In the genomic region with DNA sequence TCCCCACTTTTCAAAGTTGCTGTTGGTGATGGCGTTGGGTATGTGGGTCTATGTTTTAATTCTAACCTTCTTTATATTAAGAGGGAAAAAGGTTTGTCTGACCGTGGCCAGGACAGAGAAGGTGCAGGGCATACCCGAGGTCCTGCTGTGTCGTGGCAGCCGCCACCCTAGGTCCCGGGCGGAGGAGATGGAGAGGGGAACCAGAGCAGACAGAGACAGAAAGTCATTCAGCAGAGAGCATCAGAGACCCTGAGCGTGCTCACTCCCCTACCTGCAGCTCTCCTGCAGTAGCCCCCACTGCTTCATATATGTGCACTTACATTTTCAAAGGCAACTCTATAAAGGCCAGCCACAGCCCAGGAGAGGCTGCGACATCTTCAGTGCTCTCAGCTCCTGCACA, we compare ENCODE assay signal across 26 cellular contexts.
"Had no signal": no experiment of that assay in that cellular context is flagged by ENCODE, and none has a peak within 500 bp of the region (broad histone marks: within the 10 kb centered on the region; RNA-seq: fewer than 3 reads in every experiment).

No MANE protein-coding gene starts in this region.

- H3K27ac ChIP-seq: brain microvascular endothelial cell, esophagus muscularis mucosa, foreskin keratinocyte, gastrocnemius medialis had no signal

- H3K4me3 ChIP-seq: esophagus muscularis mucosa, gastrocnemius medialis had no signal

- H3K36me3 ChIP-seq: brain microvascular endothelial cell, esophagus muscularis mucosa, gastrocnemius medialis had no signal

- H3K27me3 ChIP-seq: esophagus muscularis mucosa, gastrocnemius medialis had no signal

- H3K9me3 ChIP-seq: gastrocnemius medialis had no signal

- H3K4me1 ChIP-seq: esophagus muscularis mucosa, foreskin keratinocyte, gastrocnemius medialis had no signal

- DNase-seq: activated CD4-positive, alpha-beta memory T cell treated with anti-CD3 and anti-CD28 coated beads for 36 hours; activated CD4-positive, alpha-beta T cell treated with anti-CD3 and anti-CD28 coated beads for 36 hours; activated CD4-positive, alpha-beta T cell treated with anti-CD3 and anti-CD28 coated beads, Interleukin-2, amount 10 ng/mL, durations not matched to agents 24 days and 14 days; activated CD4-positive, CD25-positive, alpha-beta regulatory T cell; activated CD4-positive, CD25-positive, alpha-beta regulatory T cell treated with anti-CD3 and anti-CD28 coated beads, Interleukin-2, amount 50 U/mL, for 72 hours; activated CD8-positive, alpha-beta memory T cell treated with anti-CD3 and anti-CD28 coated beads, Interleukin-2, amount 10 ng/mL, durations not matched to agents 7 days and 5 days; activated CD8-positive, alpha-beta memory T cell treated with anti-CD3 and anti-CD28 coated beads, Interleukin-2, amount 50 U/mL, for 4 hours; activated CD8-positive, alpha-beta T cell treated with anti-CD3 and anti-CD28 coated beads, Interleukin-2, amount 10 ng/mL, durations not matched to agents 7 days and 5 days; activated gamma-delta T cell treated with Interleukin-2 at 50 U/mL for 16 hours; activated naive CD4-positive, alpha-beta T cell treated with anti-CD3 and anti-CD28 coated beads, Interleukin-2, amount 50 U/mL, for 16 hours; activated naive CD4-positive, alpha-beta T cell treated with Interleukin-2 at 50 U/mL for 16 hours; activated T-cell treated with anti-CD3 and anti-CD28 coated beads, Interleukin-2, amount 50 U/mL, for 1 hour; activated T-cell treated with anti-CD3 and anti-CD28 coated beads, Interleukin-2, amount 50 U/mL, for 48 hours; amniotic stem cell; anterior cingulate cortex; brain microvascular endothelial cell; cortex of kidney; dermis blood vessel endothelial cell; effector CD4-positive, alpha-beta T cell; effector memory CD8-positive, alpha-beta T cell; erythroblast; foreskin keratinocyte; gastrocnemius medialis; glutamatergic neuron; T-helper 2 cell had no signal
